In the genomic region with DNA sequence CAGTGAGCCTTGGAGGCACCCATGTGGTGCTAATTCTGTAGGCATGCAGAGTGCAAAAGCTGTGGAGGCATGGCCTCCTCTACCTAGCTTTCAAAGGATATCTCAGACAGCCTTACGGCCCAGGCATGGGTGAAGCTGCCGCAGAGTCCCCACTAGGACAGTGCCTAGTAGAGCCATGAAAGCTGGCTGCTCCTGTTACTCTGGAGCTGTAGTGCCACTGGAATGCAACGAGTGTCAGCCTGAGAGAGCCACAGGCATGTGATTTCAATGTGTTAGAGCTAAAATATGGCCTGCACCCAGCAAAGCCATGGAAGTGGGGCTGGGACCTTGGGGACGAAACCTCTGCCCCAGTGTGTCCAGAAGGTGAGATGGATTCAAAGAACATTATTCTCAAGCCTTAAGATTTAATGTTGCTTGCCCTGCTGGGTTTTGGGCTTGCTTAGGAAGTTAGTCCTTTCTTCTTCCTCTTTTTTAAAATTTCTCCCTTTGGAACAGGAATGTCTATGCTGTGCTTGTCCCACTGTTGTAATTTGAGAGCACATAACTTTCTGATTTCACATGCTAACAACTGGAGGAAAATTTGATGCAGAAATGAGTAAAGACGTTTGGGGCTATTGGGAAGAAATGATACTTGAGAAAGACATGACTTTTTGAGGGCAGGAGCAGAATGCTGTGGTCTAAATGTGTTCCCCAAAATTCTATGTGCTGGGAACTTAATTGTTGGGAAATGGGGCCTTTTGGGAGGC, we compare ENCODE assay signal across 16 cellular contexts.
"Had no signal": no experiment of that assay in that cellular context is flagged by ENCODE, and none has a peak within 500 bp of the region (broad histone marks: within the 10 kb centered on the region; RNA-seq: fewer than 3 reads in every experiment).

No MANE protein-coding gene starts in this region.

- H3K9me3 ChIP-seq: body of pancreas, ovary, stomach, thoracic aorta had no signal

- H3K36me3 ChIP-seq: ovary, stomach, thoracic aorta had no signal

- H3K9me3 Mint-ChIP-seq: activated naive CD8-positive, alpha-beta T cell treated with anti-CD3 and anti-CD28 coated beads, Interleukin-2, amount 50 U/mL, for 24 hours; central memory CD8-positive, alpha-beta T cell; dendritic cell treated with granulocyte-macrophage colony-stimulating factor and Interleukin-4, amounts not matched to agents 40 ng/mL and 50 ng/mL, for 4 days; immature natural killer cell had no signal

- H3K27ac Mint-ChIP-seq: activated CD4-positive, alpha-beta T cell treated with anti-CD3 and anti-CD28 coated beads for 36 hours; activated naive CD8-positive, alpha-beta T cell treated with anti-CD3 and anti-CD28 coated beads, Interleukin-2, amount 50 U/mL, for 24 hours; dendritic cell treated with granulocyte-macrophage colony-stimulating factor and Interleukin-4, amounts not matched to agents 40 ng/mL and 50 ng/mL, for 4 days; immature natural killer cell had no signal

- DNase-seq: activated CD4-positive, alpha-beta T cell treated with anti-CD3 and anti-CD28 coated beads for 36 hours; activated CD8-positive, alpha-beta memory T cell treated with anti-CD3 and anti-CD28 coated beads for 24 hours; activated naive CD4-positive, alpha-beta T cell treated with Interleukin-2 at 50 U/mL for 16 hours; activated naive CD8-positive, alpha-beta T cell treated with anti-CD3 and anti-CD28 coated beads, Interleukin-2, amount 50 U/mL, for 24 hours; body of pancreas; immature natural killer cell; left colon; mammary epithelial cell; ovary; stimulated activated CD4-positive, alpha-beta T cell treated with anti-CD3 and anti-CD28 coated beads, Interleukin-4, amount 100 ng/mL, for 24 hours; stomach; T1000 had no signal

- H3K36me3 Mint-ChIP-seq: immature natural killer cell had no signal

- H3K4me1 Mint-ChIP-seq: activated CD4-positive, alpha-beta T cell treated with anti-CD3 and anti-CD28 coated beads for 36 hours; activated naive CD8-positive, alpha-beta T cell treated with anti-CD3 and anti-CD28 coated beads, Interleukin-2, amount 50 U/mL, for 24 hours; central memory CD8-positive, alpha-beta T cell; immature natural killer cell had no signal

- ATAC-seq: activated CD4-positive, alpha-beta T cell treated with anti-CD3 and anti-CD28 coated beads for 36 hours; activated naive CD8-positive, alpha-beta T cell treated with anti-CD3 and anti-CD28 coated beads, Interleukin-2, amount 50 U/mL, for 24 hours; body of pancreas; left colon had no signal

- H3K27me3 Mint-ChIP-seq: central memory CD8-positive, alpha-beta T cell; dendritic cell treated with granulocyte-macrophage colony-stimulating factor and Interleukin-4, amounts not matched to agents 40 ng/mL and 50 ng/mL, for 4 days had no signal

- H3K4me3 ChIP-seq: body of pancreas, ovary, stomach, thoracic aorta had no signal

- H3K27ac ChIP-seq: body of pancreas, ovary, stomach, thoracic aorta, VCaP had no signal

- H3K4me3 Mint-ChIP-seq: activated CD4-positive, alpha-beta T cell treated with anti-CD3 and anti-CD28 coated beads for 36 hours; activated naive CD8-positive, alpha-beta T cell treated with anti-CD3 and anti-CD28 coated beads, Interleukin-2, amount 50 U/mL, for 24 hours; central memory CD8-positive, alpha-beta T cell; dendritic cell treated with granulocyte-macrophage colony-stimulating factor and Interleukin-4, amounts not matched to agents 40 ng/mL and 50 ng/mL, for 4 days; immature natural killer cell had no signal

- H3K4me1 ChIP-seq: body of pancreas, stomach had no signal

- H3K27me3 ChIP-seq: ovary had no signal
